1 cellular context compared by ENCODE assay signal in genomic region chr2:166357068-166357949, GRCh38.
TF ChIP-seq lines count a peak whose summit lies in the region.

No MANE protein-coding gene starts in this region.

TF ChIP-seq in K562, 482 proteins besides CTCF, POLR2A, EP300 and RAD21 (continued from another document and continues in another):
- TF ChIP-seq BCLAF1 (IDR thresholded peaks at IDR 0.05; ENCODE audit: borderline replicate concordance in 1 of 2, control insufficient read depth in 1 of 2, low read depth in 2 of 2, low read length in 1 of 2) (no peak), PBX2 (CRISPR knock-in tag; IDR thresholded peaks at IDR 0.05; ENCODE audit: low read depth) (no peak), PBX2 (tag; conservative IDR thresholded peaks at IDR 0.05; ENCODE audit: low read depth) (peak; percentile 33; the same call in 1 of the 2 replicates), HSF4 (CRISPR knock-in tag; IDR thresholded peaks at IDR 0.05; ENCODE audit: borderline replicate concordance) (no peak), GMEB1 (CRISPR knock-in tag; IDR thresholded peaks at IDR 0.05) (no peak), ZEB2 (IDR thresholded peaks at IDR 0.05) (no peak), CREM (IDR thresholded peaks at IDR 0.05; ENCODE audit: low read depth) (no peak), MTA3 (IDR thresholded peaks at IDR 0.05; ENCODE audit: borderline replicate concordance) (peak; percentile 68; the same call in 1 of the 2 replicates), RUNX1 (IDR thresholded peaks at IDR 0.05; ENCODE audit: low read depth) (no peak), JUND (IDR thresholded peaks at IDR 0.05; ENCODE audit: borderline replicate concordance, low read depth, low read length) (0 out of 2 replicates have a peak, but pooled peaks have one; percentile 28), JUND (tag; IDR thresholded peaks at IDR 0.05; ENCODE audit: borderline replicate concordance, low read depth, low read length) (peak; percentile 70; the same call in 2 of the 3 replicates), ZNF239 (CRISPR knock-in tag; IDR thresholded peaks at IDR 0.05) (peak; percentile 29; the same call in 1 of the 2 replicates), MCM3 (IDR thresholded peaks at IDR 0.05) (no peak), RNF2 (IDR thresholded peaks at IDR 0.05) (peak; percentile 81; the same call in 1 of the 2 replicates), SUPT5H (IDR thresholded peaks at IDR 0.05) (no peak), OTX1 (CRISPR knock-in tag; IDR thresholded peaks at IDR 0.05) (no peak), ARID4B (CRISPR knock-in tag; IDR thresholded peaks at IDR 0.05) (no peak), ASH1L (IDR thresholded peaks at IDR 0.05; ENCODE audit: borderline replicate concordance, low read depth, partially characterized antibody) (no peak), TAF7 (tag; IDR thresholded peaks at IDR 0.05) (0 out of 2 replicates have a peak, but pooled peaks have one; percentile 21), SNIP1 (IDR thresholded peaks at IDR 0.05; ENCODE audit: low read depth) (no peak), HMGXB4 (CRISPR knock-in tag; IDR thresholded peaks at IDR 0.05) (no peak), SMARCA5 (IDR thresholded peaks at IDR 0.05) (no peak), BACH1 (tag; IDR thresholded peaks at IDR 0.05) (peak; percentile 99), ZNF146 (CRISPR knock-in tag; IDR thresholded peaks at IDR 0.05; ENCODE audit: unreplicated experiment) (no peak), MAFK (IDR thresholded peaks at IDR 0.05; ENCODE audit: low read length) (peak; percentile 92), ZNF175 (CRISPR knock-in tag; IDR thresholded peaks at IDR 0.05; ENCODE audit: low read depth) (no peak), RBFOX2 (IDR thresholded peaks at IDR 0.05; ENCODE audit: low read depth, low read length) (peak; percentile 52), E2F6 (IDR thresholded peaks at IDR 0.05; ENCODE audit: borderline replicate concordance in 1 of 2, extremely low read depth in 1 of 2, insufficient read depth in 1 of 2, insufficient read length in 1 of 2, low read depth in 1 of 2, low read length in 1 of 2, poor library complexity in 1 of 2, severe bottlenecking in 1 of 2) (no peak), SRF (CRISPR knock-in tag; IDR thresholded peaks at IDR 0.05) (peak; percentile 98 to 100), RERE (CRISPR knock-in tag; IDR thresholded peaks at IDR 0.05; ENCODE audit: borderline replicate concordance) (no peak), FOXP1 (CRISPR knock-in tag; IDR thresholded peaks at IDR 0.05) (no peak), EGR1 (conservative IDR thresholded peaks at IDR 0.05) (peak; percentile 79), BHLHE40 (IDR thresholded peaks at IDR 0.05; ENCODE audit: low read length) (0 out of 2 replicates have a peak, but pooled peaks have one; percentile 5), ZNF174 (CRISPR knock-in tag; IDR thresholded peaks at IDR 0.05) (peak; percentile 80; the same call in 1 of the 2 replicates), PHB2 (IDR thresholded peaks at IDR 0.05; ENCODE audit: low read depth) (no peak), JUNB (CRISPR knock-in tag; conservative IDR thresholded peaks at IDR 0.05) (no peak), MAZ (CRISPR knock-in tag; conservative IDR thresholded peaks at IDR 0.05 in 1 of 2, IDR thresholded peaks at IDR 0.05 in 1 of 2) (peak in 1 of 2 experiments; percentile 40; a peak in 1 of 4 replicates), MAFG (tag; conservative IDR thresholded peaks at IDR 0.05) (peak; percentile 98), ZNF589 (CRISPR knock-in tag; IDR thresholded peaks at IDR 0.05; ENCODE audit: low read depth) (peak; percentile 92), ZNF212 (CRISPR knock-in tag; IDR thresholded peaks at IDR 0.05) (0 out of 2 replicates have a peak, but pooled peaks have one; percentile 17), VEZF1 (CRISPR knock-in tag; IDR thresholded peaks at IDR 0.05) (peak; percentile 74)
